ENCODE assay signal across 10 cellular contexts in the genomic region with DNA sequence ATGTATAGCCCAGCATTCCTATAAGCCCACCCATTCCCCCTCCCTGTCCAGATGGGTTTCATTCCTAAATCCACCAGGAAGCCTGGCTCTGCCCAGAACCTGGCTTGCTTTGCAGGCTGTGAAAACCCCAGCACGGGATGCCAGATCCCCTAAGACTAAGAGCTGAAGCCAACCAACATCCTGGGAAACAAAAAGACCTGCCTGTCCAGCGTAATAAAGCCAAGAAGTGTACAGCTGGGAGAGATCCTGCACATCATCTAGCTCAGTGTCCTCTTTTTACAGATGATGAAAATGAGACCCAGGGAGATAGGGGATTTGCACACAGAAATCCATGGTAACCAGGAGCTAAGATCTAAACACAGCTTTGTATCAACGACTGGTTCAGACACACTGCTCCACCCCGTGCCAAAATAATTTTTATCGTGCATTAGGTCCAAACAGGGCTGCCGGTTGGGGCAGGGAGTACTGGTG. TPM values are rescaled to one million over a fixed set of nuclear protein-coding genes. Genes with fewer than 3 reads are reported as not detected.
DNase-seq lines count a peak whose midpoint lies in the region; ATAC-seq and TF ChIP-seq lines count a peak whose summit lies in the region.
"Had no signal": no experiment of that assay in that cellular context is flagged by ENCODE, and none has a peak within 500 bp of the region (broad histone marks: within the 10 kb centered on the region; RNA-seq: fewer than 3 reads in every experiment).

No MANE protein-coding gene starts in this region.

- peak overlapping the region; percentile 94 for H3K4me3 ChIP-seq in AG09309 (ENCODE audit: control insufficient read depth, low read depth, low read length)
- peak overlapping the region; percentile 79 to 88 (median 85) for H3K4me3 ChIP-seq in esophagus muscularis mucosa

- no peak for TF ChIP-seq CTCF in AG09309 (IDR thresholded peaks at IDR 0.05; ENCODE audit: control insufficient read depth, insufficient read depth, low read depth, low read length, missing control alignments)
- TF ChIP-seq CTCF in esophagus muscularis mucosa (IDR thresholded peaks at IDR 0.05) = no peak
- no peak for TF ChIP-seq CTCF in neural crest cell (conservative IDR thresholded peaks at IDR 0.05)

- WGBS in esophagus muscularis mucosa = 22% methylated on average over 6 of the region's 6 CpGs

- H3K27me3 Mint-ChIP-seq in neural crest cell (ENCODE audit: low read depth) = peaks cover 3% of the 10 kb centered on the region
- H3K27me3 Mint-ChIP-seq in activated T-helper 17 cell treated with anti-CD3 and anti-CD28 coated beads, Interleukin-2, amount 50 U/mL, for 72 hours = peaks cover 40% of the 10 kb centered on the region

- H3K4me1 ChIP-seq in esophagus muscularis mucosa = peaks cover 49 to 55% (median 54%) of the 10 kb centered on the region in 4 donors

- TF ChIP-seq EP300 in esophagus muscularis mucosa (IDR thresholded peaks at IDR 0.05) = no peak

- intact Hi-C loops in esophagus muscularis mucosa (cut with DNase I) = no loop called here

- TF ChIP-seq POLR2A in esophagus muscularis mucosa (IDR thresholded peaks at IDR 0.05; ENCODE audit: low read depth) = no peak

- no peak for ATAC-seq in GM21717 (IDR thresholded peaks at IDR 0.05; ENCODE audit: unreplicated experiment)
- no peak for ATAC-seq in GM18873 (IDR thresholded peaks at IDR 0.05; ENCODE audit: low FRiP score, unreplicated experiment)
- ATAC-seq in activated T-helper 17 cell treated with anti-CD3 and anti-CD28 coated beads, Interleukin-2, amount 50 U/mL, for 72 hours (replicated peaks) = no peak

- no peaks in the 10 kb centered on the region for H3K9me3 ChIP-seq in esophagus muscularis mucosa

- H3K36me3 ChIP-seq in esophagus muscularis mucosa = no peaks in the 10 kb centered on the region

- H3K36me3 Mint-ChIP-seq in neural crest cell (ENCODE audit: low read depth) = peaks cover 8% of the 10 kb centered on the region
- no peaks in the 10 kb centered on the region for H3K36me3 Mint-ChIP-seq in activated T-helper 17 cell treated with anti-CD3 and anti-CD28 coated beads, Interleukin-2, amount 50 U/mL, for 72 hours (ENCODE audit: low read depth)

- peak overlapping the region; percentile 95 to 98 (median 96) for H3K27ac ChIP-seq in esophagus muscularis mucosa (replicated peaks in 1 of 4)

- H3K4me1 Mint-ChIP-seq in neural crest cell = peaks cover 45% of the 10 kb centered on the region
- peaks cover 7% of the 10 kb centered on the region for H3K4me1 Mint-ChIP-seq in activated T-helper 17 cell treated with anti-CD3 and anti-CD28 coated beads, Interleukin-2, amount 50 U/mL, for 72 hours

- peak overlapping the region; percentile 100 for H3K4me3 Mint-ChIP-seq in neural crest cell
- no peak overlapping the region for H3K4me3 Mint-ChIP-seq in activated T-helper 17 cell treated with anti-CD3 and anti-CD28 coated beads, Interleukin-2, amount 50 U/mL, for 72 hours
- H3K4me3 Mint-ChIP-seq: activated B cell treated with CpG ODN at 0.5 μM for 24 hours had no signal

- H3K9me3 Mint-ChIP-seq in neural crest cell = no peaks in the 10 kb centered on the region
- H3K9me3 Mint-ChIP-seq in activated T-helper 17 cell treated with anti-CD3 and anti-CD28 coated beads, Interleukin-2, amount 50 U/mL, for 72 hours = no peaks in the 10 kb centered on the region
- H3K9me3 Mint-ChIP-seq: activated B cell treated with CpG ODN at 0.5 μM for 24 hours had no signal

- DNase-seq in AG09309 (ENCODE audit: low read depth) (no peak), NCI-H748 treated with DMSO at 0.1 percent for 48 hours (lab: John Stamatoyannopoulos, UW) (peak; percentile 20), esophagus muscularis mucosa (ENCODE audit: extremely low spot score) (no peak), neural crest cell (ENCODE audit: low read depth, low spot score) (no peak), RKO (ENCODE audit: low spot score) (no peak)
- DNase-seq: activated B cell treated with CpG ODN at 0.5 μM for 24 hours; stimulated activated CD4-positive, alpha-beta T cell treated with anti-CD3 and anti-CD28 coated beads, Interleukin-2, amount 100 ng/mL, for 24 hours had no signal

- H3K27ac Mint-ChIP-seq in neural crest cell (ENCODE audit: unreplicated experiment) = peak overlapping the region; percentile 98
- no peak overlapping the region for H3K27ac Mint-ChIP-seq in activated T-helper 17 cell treated with anti-CD3 and anti-CD28 coated beads, Interleukin-2, amount 50 U/mL, for 72 hours
- H3K27ac Mint-ChIP-seq: activated B cell treated with CpG ODN at 0.5 μM for 24 hours had no signal

- no peaks in the 10 kb centered on the region for H3K27me3 ChIP-seq in esophagus muscularis mucosa

RNA-seq across cellular contexts. Expression of a gene that starts 3.0 kb away (rescaled TPM):
- total RNA-seq in esophagus muscularis mucosa (100 to 1,000 TPM in 2 of 4 donors, 10 to 100 TPM in 2; 39.6 to 219 (median 73.5) TPM), neural crest cell (49.7 and 54.3 TPM in 2 replicates)
- total RNA-seq in activated T-helper 17 cell treated with anti-CD3 and anti-CD28 coated beads, Interleukin-2, amount 50 U/mL, for 72 hours = not detected
- total RNA-seq: activated B cell treated with CpG ODN at 0.5 μM for 24 hours had no signal

Comparison
In these comparisons a context has a peak if more than half of its experiments do, and no peak if none do; other contexts are left out.
1. RNA of a gene that starts 3.0 kb away (total RNA-seq): 39.6 to 219 TPM in esophagus muscularis mucosa and 49.7 to 54.3 TPM in neural crest cell; not detected in activated T-helper 17 cell treated with anti-CD3 and anti-CD28 coated beads, Interleukin-2, amount 50 U/mL, for 72 hours; every median in the first group is over 10 times any median in the second.